Comparison of ENCODE assay signal across 33 cellular contexts in genomic region chr20:49511788-49512525, GRCh38. TPM values are rescaled to one million over a fixed set of nuclear protein-coding genes. Genes with fewer than 3 reads are reported as not detected.
"Had no signal": no experiment of that assay in that cellular context is flagged by ENCODE, and none has a peak within 500 bp of the region (broad histone marks: within the 10 kb centered on the region; RNA-seq: fewer than 3 reads in every experiment).

No MANE protein-coding gene starts in this region.

- H3K27me3 ChIP-seq: cardiac muscle cell, MG63 had no signal

- H3K9me3 Mint-ChIP-seq: activated B cell treated with CpG ODN at 0.5 μM for 24 hours; activated CD4-positive, alpha-beta memory T cell treated with anti-CD3 and anti-CD28 coated beads, Interleukin-2, amount 10 ng/mL, durations not matched to agents 7 days and 5 days; activated naive CD4-positive, alpha-beta T cell treated with anti-CD3 and anti-CD28 coated beads, Interleukin-2, amount 10 ng/mL, durations not matched to agents 7 days and 5 days; activated naive CD8-positive, alpha-beta T cell treated with anti-CD3 and anti-CD28 coated beads for 36 hours had no signal

- ATAC-seq: activated CD8-positive, alpha-beta memory T cell treated with anti-CD3 and anti-CD28 coated beads, Interleukin-2, amount 10 ng/mL, durations not matched to agents 7 days and 5 days had no signal

- H3K27ac Mint-ChIP-seq: activated B cell treated with CpG ODN at 0.5 μM for 24 hours; activated CD4-positive, alpha-beta memory T cell treated with anti-CD3 and anti-CD28 coated beads, Interleukin-2, amount 10 ng/mL, durations not matched to agents 7 days and 5 days; activated CD8-positive, alpha-beta memory T cell treated with anti-CD3 and anti-CD28 coated beads, Interleukin-2, amount 10 ng/mL, durations not matched to agents 7 days and 5 days; activated naive CD4-positive, alpha-beta T cell treated with anti-CD3 and anti-CD28 coated beads, Interleukin-2, amount 10 ng/mL, durations not matched to agents 7 days and 5 days; activated naive CD8-positive, alpha-beta T cell treated with anti-CD3 and anti-CD28 coated beads for 36 hours had no signal

- H3K27ac ChIP-seq: cardiac muscle cell, VCaP had no signal

- H3K4me3 Mint-ChIP-seq: activated B cell treated with CpG ODN at 0.5 μM for 24 hours; activated CD4-positive, alpha-beta memory T cell treated with anti-CD3 and anti-CD28 coated beads, Interleukin-2, amount 10 ng/mL, durations not matched to agents 7 days and 5 days; activated CD8-positive, alpha-beta memory T cell treated with anti-CD3 and anti-CD28 coated beads, Interleukin-2, amount 10 ng/mL, durations not matched to agents 7 days and 5 days; activated naive CD4-positive, alpha-beta T cell treated with anti-CD3 and anti-CD28 coated beads, Interleukin-2, amount 10 ng/mL, durations not matched to agents 7 days and 5 days; activated naive CD8-positive, alpha-beta T cell treated with anti-CD3 and anti-CD28 coated beads for 36 hours had no signal

- H3K36me3 Mint-ChIP-seq: activated CD8-positive, alpha-beta memory T cell treated with anti-CD3 and anti-CD28 coated beads, Interleukin-2, amount 10 ng/mL, durations not matched to agents 7 days and 5 days; activated naive CD4-positive, alpha-beta T cell treated with anti-CD3 and anti-CD28 coated beads, Interleukin-2, amount 10 ng/mL, durations not matched to agents 7 days and 5 days; activated naive CD8-positive, alpha-beta T cell treated with anti-CD3 and anti-CD28 coated beads for 36 hours had no signal

- H3K36me3 ChIP-seq: cardiac muscle cell had no signal

- H3K4me3 ChIP-seq: cardiac muscle cell, MG63 had no signal

- H3K4me1 Mint-ChIP-seq: activated B cell treated with CpG ODN at 0.5 μM for 24 hours; activated naive CD4-positive, alpha-beta T cell treated with anti-CD3 and anti-CD28 coated beads, Interleukin-2, amount 10 ng/mL, durations not matched to agents 7 days and 5 days had no signal

- DNase-seq: activated B cell treated with CpG ODN at 0.5 μM for 24 hours; activated CD4-positive, alpha-beta memory T cell treated with anti-CD3 and anti-CD28 coated beads, Interleukin-2, amount 10 ng/mL, durations not matched to agents 7 days and 5 days; activated CD4-positive, alpha-beta T cell treated with anti-CD3 and anti-CD28 coated beads for 4 hours; activated CD4-positive, CD25-positive, alpha-beta regulatory T cell treated with anti-CD3 and anti-CD28 coated beads, Interleukin-2, amount 50 U/mL, for 72 hours; activated CD8-positive, alpha-beta memory T cell treated with anti-CD3 and anti-CD28 coated beads for 24 hours; activated CD8-positive, alpha-beta memory T cell treated with anti-CD3 and anti-CD28 coated beads, Interleukin-2, amount 10 ng/mL, durations not matched to agents 7 days and 5 days; activated CD8-positive, alpha-beta memory T cell treated with anti-CD3 and anti-CD28 coated beads, Interleukin-2, amount 50 U/mL, for 48 hours; activated effector memory CD4-positive, alpha-beta T cell treated with Interleukin-2 at 50 U/mL for 16 hours; activated naive CD4-positive, alpha-beta T cell treated with anti-CD3 and anti-CD28 coated beads, Interleukin-2, amount 10 ng/mL, durations not matched to agents 7 days and 5 days; activated naive CD8-positive, alpha-beta T cell treated with anti-CD3 and anti-CD28 coated beads for 36 hours; activated T-cell treated with anti-CD3 and anti-CD28 coated beads, Interleukin-2, amount 50 U/mL, for 48 hours; amniotic stem cell; aorta; Kasumi-1; KG1; MG63; NCI-H1048; NCI-H1105 treated with DMSO at 0.1 percent for 48 hours; NCI-H1436; NCI-H1694; NCI-H1930; NCI-H2081 treated with DMSO at 0.1 percent for 48 hours; NCI-H345; NCI-H524 treated with DMSO at 0.1 percent for 48 hours; OCI-M1; Right ventricle myocardium superior; SW 1271; T-helper 1 cell; T-helper 2 cell; T-helper 9 cell had no signal

RNA-seq across cellular contexts. Expression of gene KCNB1, which starts 29.5 kb away (rescaled TPM):
- total RNA-seq: activated B cell treated with CpG ODN at 0.5 μM for 24 hours; activated naive CD8-positive, alpha-beta T cell treated with anti-CD3 and anti-CD28 coated beads for 36 hours; NCI-H460 had no signal

RNA-seq across cellular contexts. Expression of gene PTGIS, which starts 56.0 kb away (rescaled TPM):
- total RNA-seq: activated B cell treated with CpG ODN at 0.5 μM for 24 hours, NCI-H460 had no signal
